ENCODE assay signal across 21 cellular contexts in genomic region chr7:116490351-116490750, GRCh38. TPM values are rescaled to one million over a fixed set of nuclear protein-coding genes. Genes with fewer than 3 reads are reported as not detected.
DNase-seq lines count a peak whose midpoint lies in the region; ATAC-seq, FAIRE-seq and TF ChIP-seq lines count a peak whose summit lies in the region.
"Had no signal": no experiment of that assay in that cellular context is flagged by ENCODE, and none has a peak within 500 bp of the region (broad histone marks: within the 10 kb centered on the region; RNA-seq: fewer than 3 reads in every experiment).

No MANE protein-coding gene starts in this region.

- 55 to 89% methylated on average over 2 of the region's 2 CpGs for WGBS in thyroid gland, 2 donors

- CTCF ChIA-PET in Panc1 (lab: Charles Lee), result no interaction called here
- CTCF ChIA-PET in naive thymus-derived CD4-positive, alpha-beta T cell (lab: Charles Lee), result no interaction called here

- peak overlapping the region; percentile 75; the same call in 1 of the 2 replicates for H3K27ac ChIP-seq in Panc1 (ENCODE audit: low read length)
- peak overlapping the region; percentile 56 to 72 (median 66) for H3K27ac ChIP-seq in thyroid gland
- no peak overlapping the region for H3K27ac ChIP-seq in naive thymus-derived CD4-positive, alpha-beta T cell (ENCODE audit: low read depth, low read length)
- H3K27ac ChIP-seq: BLaER1 had no signal

- H3K4me3 ChIP-seq in Panc1 (ENCODE audit: low read depth in 2 of 2, low read length in 2 of 2) (no peak overlapping the region), thyroid gland (replicated peaks in 1 of 3) (no peak overlapping the region)
- no peak overlapping the region for H3K4me3 ChIP-seq in naive thymus-derived CD4-positive, alpha-beta T cell (ENCODE audit: low read length)
- H3K4me3 ChIP-seq: BLaER1, GM12878, MG63 had no signal

- no peaks in the 10 kb centered on the region for H3K4me1 Mint-ChIP-seq in naive thymus-derived CD4-positive, alpha-beta T cell
- H3K4me1 Mint-ChIP-seq: CD4-positive, CD25-positive, alpha-beta regulatory T cell had no signal

- TF ChIP-seq POLR2A in thyroid gland (IDR thresholded peaks at IDR 0.05) (no peak), erythroblast (IDR thresholded peaks at IDR 0.05; ENCODE audit: low read length) (no peak)

- ATAC-seq in Panc1, result 0 out of 2 replicates have a peak, but pooled peaks have one; percentile 51
- ATAC-seq in HG03108 (IDR thresholded peaks at IDR 0.05; ENCODE audit: unreplicated experiment), result no peak
- no peak for ATAC-seq in naive thymus-derived CD4-positive, alpha-beta T cell
- ATAC-seq: GM12878, HepG2 had no signal

- H3K36me3 Mint-ChIP-seq in naive thymus-derived CD4-positive, alpha-beta T cell, result no peaks in the 10 kb centered on the region
- H3K36me3 Mint-ChIP-seq: CD4-positive, CD25-positive, alpha-beta regulatory T cell had no signal

- peak; percentile 12 for FAIRE-seq in endometrium (lab: Jason Lieb, UNC)
- FAIRE-seq: G401.6, GM12878, HepG2 had no signal

- H3K27me3 ChIP-seq in Panc1 (ENCODE audit: control insufficient read depth, insufficient read depth, low read length) (no peaks in the 10 kb centered on the region), thyroid gland (no peaks in the 10 kb centered on the region)
- no peaks in the 10 kb centered on the region for H3K27me3 ChIP-seq in naive thymus-derived CD4-positive, alpha-beta T cell (ENCODE audit: control insufficient read depth in 2 of 2, insufficient read depth in 2 of 2, low read length in 2 of 2)
- H3K27me3 ChIP-seq: BLaER1, MG63 had no signal

- H3K9me3 Mint-ChIP-seq in naive thymus-derived CD4-positive, alpha-beta T cell, result peaks cover 0 to 2% (median 0%) of the 10 kb centered on the region in 11 donors
- H3K9me3 Mint-ChIP-seq: CD4-positive, CD25-positive, alpha-beta regulatory T cell had no signal

- POLR2A ChIA-PET in Panc1 (lab: Charles Lee), result no interaction called here
- POLR2A ChIA-PET in naive thymus-derived CD4-positive, alpha-beta T cell (lab: Charles Lee), result no interaction called here

- BruUV-seq in Panc1 (replicated peaks; lab: Mats Ljungman, UMichigan), result no TSS peak

- no peak for TF ChIP-seq CTCF in Panc1 (IDR thresholded peaks at IDR 0.05)
- no peak for TF ChIP-seq CTCF in thyroid gland (IDR thresholded peaks at IDR 0.05)

- intact Hi-C loops in Panc1 (cut with micrococcal nuclease; ENCODE audit: unreplicated experiment), result loop anchor here (10.0 kb wide), 1 partner anchor 46 kb away; no protein-coding TSS in a partner anchor
- intact Hi-C loops in thyroid gland (cut with DNase I), result no loop called here
- intact Hi-C loops in naive thymus-derived CD4-positive, alpha-beta T cell (cut with micrococcal nuclease), result no loop called here

- H3K4me1 ChIP-seq in Panc1 (ENCODE audit: control insufficient read depth, insufficient read depth, low read length) (peaks cover 34% of the 10 kb centered on the region; the same call in 1 of the 2 replicates), thyroid gland (peaks cover 26 to 28% of the 10 kb centered on the region in 2 donors)
- no peaks in the 10 kb centered on the region for H3K4me1 ChIP-seq in naive thymus-derived CD4-positive, alpha-beta T cell (ENCODE audit: control insufficient read depth in 2 of 2, insufficient read depth in 2 of 2, low read length in 2 of 2)
- H3K4me1 ChIP-seq: BLaER1 had no signal

- in situ Hi-C loops in Panc1 (cut with HindIII; ENCODE audit: low pct_unique_long_range_greater_than_20kb, low sequenced_read_pairs), result no loop called here

- H3K36me3 ChIP-seq in Panc1 (ENCODE audit: control insufficient read depth, insufficient read depth, low read length) (no peaks in the 10 kb centered on the region), thyroid gland (no peaks in the 10 kb centered on the region)
- no peaks in the 10 kb centered on the region for H3K36me3 ChIP-seq in naive thymus-derived CD4-positive, alpha-beta T cell (ENCODE audit: control insufficient read depth in 2 of 3, insufficient read depth in 3 of 3, low read length in 3 of 3)
- H3K36me3 ChIP-seq: BLaER1, MG63 had no signal

- no peak overlapping the region for H3K27ac Mint-ChIP-seq in naive thymus-derived CD4-positive, alpha-beta T cell
- H3K27ac Mint-ChIP-seq: CD4-positive, CD25-positive, alpha-beta regulatory T cell had no signal

- no peak overlapping the region for H3K4me3 Mint-ChIP-seq in naive thymus-derived CD4-positive, alpha-beta T cell
- H3K4me3 Mint-ChIP-seq: CD4-positive, CD25-positive, alpha-beta regulatory T cell had no signal

- H3K9me3 ChIP-seq in Panc1 (ENCODE audit: control insufficient read depth, insufficient read depth, low read depth, low read length) (no peaks in the 10 kb centered on the region), thyroid gland (no peaks in the 10 kb centered on the region)
- H3K9me3 ChIP-seq in naive thymus-derived CD4-positive, alpha-beta T cell (ENCODE audit: control insufficient read depth in 2 of 3, low read length in 3 of 3), result no peaks in the 10 kb centered on the region
- H3K9me3 ChIP-seq: BLaER1, MG63 had no signal

- DNase-seq in H4 (ENCODE audit: low spot score) (peak; percentile 38), Panc1 (ENCODE audit: low read depth, low spot score) (no peak), thyroid gland (no peak), Ammon's horn (ENCODE audit: low spot score) (no peak), erythroblast (lab: John Stamatoyannopoulos, UW) (no peak)
- DNase-seq in naive thymus-derived CD4-positive, alpha-beta T cell, result no peak
- DNase-seq: CD4-positive, CD25-positive, alpha-beta regulatory T cell; DMS53; GOT3; KBM-7; MG63; NCI-H2029 treated with DMSO at 0.1 percent for 48 hours; NCI-H446 treated with DMSO at 0.1 percent for 48 hours; NCI-H526; SHP77 treated with DMSO at 0.1 percent for 48 hours had no signal

- peaks cover 23 to 47% (median 35%) of the 10 kb centered on the region in 5 donors for H3K27me3 Mint-ChIP-seq in naive thymus-derived CD4-positive, alpha-beta T cell

RNA-seq across cellular contexts. Expression of gene CAV2, which starts 9.2 kb away (rescaled TPM):
- total RNA-seq in H4 (2014; rRNA removed; shearing (Covaris generic)), result 59.4 and 67.2 TPM in 2 replicates
- total RNA-seq in Panc1 (2021; ENCODE audit: unreplicated experiment) (217 TPM), thyroid gland (100 to 1,000 TPM; 210 to 331 (median 239) TPM)
- polyA plus RNA-seq in Panc1 (2012; ENCODE audit: insufficient read length), result 199 TPM
- under 1 TPM in 1 of 5 experiments, not detected in 4; 0.93 TPM for total RNA-seq in naive thymus-derived CD4-positive, alpha-beta T cell
- not detected for polyA plus RNA-seq in naive thymus-derived CD4-positive, alpha-beta T cell
- total RNA-seq: CD4-positive, CD25-positive, alpha-beta regulatory T cell had no signal
- polyA plus RNA-seq: CD4-positive, CD25-positive, alpha-beta regulatory T cell had no signal

RNA-seq across cellular contexts. Expression of gene CAV1, which starts 34.5 kb away (rescaled TPM):
- total RNA-seq in H4 (2014; rRNA removed; shearing (Covaris generic)), result 210 and 218 TPM in 2 replicates
- total RNA-seq in Panc1 (2021; ENCODE audit: unreplicated experiment) (496 TPM), thyroid gland (100 to 1,000 TPM; 301 to 490 (median 321) TPM)
- 465 TPM for polyA plus RNA-seq in Panc1 (2012; ENCODE audit: insufficient read length)
- under 1 TPM in 2 of 5 experiments, not detected in 3; 0.19 to 0.39 TPM for total RNA-seq in naive thymus-derived CD4-positive, alpha-beta T cell
- polyA plus RNA-seq in naive thymus-derived CD4-positive, alpha-beta T cell, result not detected
- total RNA-seq: CD4-positive, CD25-positive, alpha-beta regulatory T cell; HepG2 had no signal

Comparison
In these comparisons a context has a peak if more than half of its experiments do, and no peak if none do; other contexts are left out.
1. RNA of gene CAV2, which starts 9.2 kb away (total RNA-seq): 210 to 331 TPM in thyroid gland, 217 TPM in Panc1 (single experiment) and 59.4 to 67.2 TPM in H4; 0.93 TPM in naive thymus-derived CD4-positive, alpha-beta T cell; every median in the first group is over 10 times any median in the second.
2. RNA of gene CAV1, which starts 34.5 kb away (total RNA-seq): 496 TPM in Panc1 (single experiment), 301 to 490 TPM in thyroid gland and 210 to 218 TPM in H4; 0.19 to 0.39 TPM in naive thymus-derived CD4-positive, alpha-beta T cell; every median in the first group is over 100 times any median in the second.